22 cellular contexts compared by ENCODE assay signal in genomic region chr4:26574563-26574962, GRCh38. TPM values are rescaled to one million over a fixed set of nuclear protein-coding genes. Genes with fewer than 3 reads are reported as not detected.
DNase-seq lines count a peak whose midpoint lies in the region; ATAC-seq, FAIRE-seq and TF ChIP-seq lines count a peak whose summit lies in the region.
"Had no signal": no experiment of that assay in that cellular context is flagged by ENCODE, and none has a peak within 500 bp of the region (broad histone marks: within the 10 kb centered on the region; RNA-seq: fewer than 3 reads in every experiment).

No MANE protein-coding gene starts in this region.

- H3K4me3 Mint-ChIP-seq in activated CD4-positive, alpha-beta T cell treated with anti-CD3 and anti-CD28 coated beads, Interleukin-2, amount 10 ng/mL, durations not matched to agents 24 days and 14 days, result no peak overlapping the region
- H3K4me3 Mint-ChIP-seq in activated CD4-positive, alpha-beta T cell treated with anti-CD3 and anti-CD28 coated beads for 36 hours, result no peak overlapping the region

- no peaks in the 10 kb centered on the region for H3K27me3 ChIP-seq in H1 (replicated peaks in 1 of 4; ENCODE audit: control insufficient read depth in 3 of 4, extremely low read depth in 1 of 4, insufficient read depth in 3 of 4, low read length in 3 of 4)

- no peaks in the 10 kb centered on the region for H4K20me1 ChIP-seq in H1 (replicated peaks in 1 of 2; ENCODE audit: control insufficient read depth in 1 of 2, insufficient read depth in 2 of 2, low read length in 2 of 2)

- no peaks in the 10 kb centered on the region for H3K9me3 Mint-ChIP-seq in activated CD4-positive, alpha-beta T cell treated with anti-CD3 and anti-CD28 coated beads, Interleukin-2, amount 10 ng/mL, durations not matched to agents 24 days and 14 days
- no peaks in the 10 kb centered on the region for H3K9me3 Mint-ChIP-seq in activated CD4-positive, alpha-beta T cell treated with anti-CD3 and anti-CD28 coated beads for 36 hours (ENCODE audit: low read depth)

- no peak for TF ChIP-seq EP300 in H1 (IDR thresholded peaks at IDR 0.05; ENCODE audit: borderline replicate concordance in 1 of 2, low read depth in 2 of 2, low read length in 2 of 2)

- ATAC-seq in activated CD4-positive, alpha-beta T cell treated with anti-CD3 and anti-CD28 coated beads for 36 hours, result no peak
- ATAC-seq in GM21717 (IDR thresholded peaks at IDR 0.05; ENCODE audit: unreplicated experiment), result no peak

- intact Hi-C loops in activated CD4-positive, alpha-beta T cell treated with anti-CD3 and anti-CD28 coated beads, Interleukin-2, amount 10 ng/mL, durations not matched to agents 24 days and 14 days (cut with micrococcal nuclease), result no loop called here
- intact Hi-C loops in activated CD4-positive, alpha-beta T cell treated with anti-CD3 and anti-CD28 coated beads for 36 hours (cut with DNase I, micrococcal nuclease), result no loop called here

- peaks cover 0 to 4% (median 0%) of the 10 kb centered on the region in 4 experiments; a peak in 1 of 7 replicates for H3K4me1 ChIP-seq in H1 (replicated peaks in 1 of 4; ENCODE audit: control insufficient read depth in 3 of 4, insufficient read depth in 4 of 4, low read length in 3 of 4)

- H3K36me3 ChIP-seq in H1 (ENCODE audit: control insufficient read depth in 2 of 4, insufficient read depth in 4 of 4, low read length in 3 of 4), result no peaks in the 10 kb centered on the region

- H3K27ac ChIP-seq in H1 (ENCODE audit: low read depth, low read length), result no peak overlapping the region
- H3K27ac ChIP-seq: C4-2B had no signal

- H2BK120ac ChIP-seq in H1 (replicated peaks; ENCODE audit: low read depth, low read length), result no peak overlapping the region

- no peaks in the 10 kb centered on the region for H3K27me3 Mint-ChIP-seq in activated CD4-positive, alpha-beta T cell treated with anti-CD3 and anti-CD28 coated beads, Interleukin-2, amount 10 ng/mL, durations not matched to agents 24 days and 14 days
- H3K27me3 Mint-ChIP-seq in activated CD4-positive, alpha-beta T cell treated with anti-CD3 and anti-CD28 coated beads for 36 hours, result peaks cover 3% of the 10 kb centered on the region

- no peak overlapping the region for H3K23ac ChIP-seq in H1 (ENCODE audit: insufficient read length)

- H3K4me3 ChIP-seq in H1 (ENCODE audit: extremely low read depth in 1 of 4, insufficient read depth in 2 of 4, low read depth in 3 of 4, low read length in 4 of 4), result no peak overlapping the region

- TF ChIP-seq POLR2A in H1 (IDR thresholded peaks at IDR 0.05; ENCODE audit: control extremely low read depth in 1 of 2, low read depth in 2 of 2, low read length in 2 of 2), result no peak

- 83% methylated on average over 1 of the region's 1 CpG; no CpG with 5 or more reads in 1 of the 2 experiments for WGBS in H1 (ENCODE audit: extremely low coverage in 1 of 2, insufficient coverage in 1 of 2, insufficient read length in 1 of 2, insufficient replicate concordance in 2 of 2, low coverage in 1 of 2, low lambda C conversion rate in 2 of 2, missing lambda C conversion rate in 1 of 2), 2 experiments

- no peak overlapping the region for H2BK15ac ChIP-seq in H1 (ENCODE audit: low read length)

- H4K5ac ChIP-seq in H1 (ENCODE audit: insufficient read length, low read depth, low read length), result no peak overlapping the region

- no peak overlapping the region for H3K9ac ChIP-seq in H1 (replicated peaks in 1 of 4; ENCODE audit: extremely low read depth in 1 of 4, low read depth in 3 of 4, low read length in 3 of 4)

- no peak overlapping the region for H3K18ac ChIP-seq in H1 (ENCODE audit: extremely low read depth, low read length)

- H3K4me2 ChIP-seq in H1 (ENCODE audit: insufficient read depth in 1 of 2, low read depth in 2 of 2, low read length in 2 of 2), result no peak overlapping the region; a peak in 1 of 4 replicates

- H3K27ac Mint-ChIP-seq in activated CD4-positive, alpha-beta T cell treated with anti-CD3 and anti-CD28 coated beads, Interleukin-2, amount 10 ng/mL, durations not matched to agents 24 days and 14 days, result no peak overlapping the region
- H3K27ac Mint-ChIP-seq in activated CD4-positive, alpha-beta T cell treated with anti-CD3 and anti-CD28 coated beads for 36 hours, result no peak overlapping the region

- H4K91ac ChIP-seq in H1 (replicated peaks; ENCODE audit: insufficient read length, low read length), result no peak overlapping the region

- no peak for TF ChIP-seq CTCF in H1 (IDR thresholded peaks at IDR 0.05; ENCODE audit: control extremely low read depth in 1 of 3, insufficient read depth in 1 of 3, low read depth in 1 of 3, low read length in 3 of 3)

- no peaks in the 10 kb centered on the region for H3K36me3 Mint-ChIP-seq in activated CD4-positive, alpha-beta T cell treated with anti-CD3 and anti-CD28 coated beads, Interleukin-2, amount 10 ng/mL, durations not matched to agents 24 days and 14 days (ENCODE audit: low read depth)
- no peaks in the 10 kb centered on the region for H3K36me3 Mint-ChIP-seq in activated CD4-positive, alpha-beta T cell treated with anti-CD3 and anti-CD28 coated beads for 36 hours (ENCODE audit: low read depth)

- no peak overlapping the region for H3K4ac ChIP-seq in H1 (replicated peaks; ENCODE audit: insufficient read length, low read depth, low read length)

- CTCF ChIA-PET in activated CD4-positive, alpha-beta T cell treated with anti-CD3 and anti-CD28 coated beads for 36 hours (lab: Charles Lee), result interaction anchor here (1.3 kb wide), 1 partner anchor 14 kb away, joined by 6 read pairs; no protein-coding TSS in a partner anchor
- CTCF ChIA-PET in H1 (lab: Charles Lee; ENCODE audit: partially characterized antibody), result interaction anchor here (0.6 kb wide), 1 partner anchor 512 kb away, joined by 3 read pairs; no protein-coding TSS in a partner anchor

- peaks cover 5% of the 10 kb centered on the region for H3K4me1 Mint-ChIP-seq in activated CD4-positive, alpha-beta T cell treated with anti-CD3 and anti-CD28 coated beads, Interleukin-2, amount 10 ng/mL, durations not matched to agents 24 days and 14 days
- H3K4me1 Mint-ChIP-seq in activated CD4-positive, alpha-beta T cell treated with anti-CD3 and anti-CD28 coated beads for 36 hours, result no peaks in the 10 kb centered on the region

- no peaks in the 10 kb centered on the region for H3K79me1 ChIP-seq in H1 (ENCODE audit: low read depth, low read length)

- no peak overlapping the region for H3K14ac ChIP-seq in H1 (ENCODE audit: insufficient read length)

- no peak overlapping the region for H4K8ac ChIP-seq in H1 (ENCODE audit: extremely low read depth, insufficient read depth, low read length)

- peak overlapping the region; percentile 96 for H2AFZ ChIP-seq in H1 (ENCODE audit: low read length)

- no peaks in the 10 kb centered on the region; the same call in 1 of the 2 replicates for H3K23me2 ChIP-seq in H1 (ENCODE audit: low read depth, low read length)

- H2BK20ac ChIP-seq in H1 (ENCODE audit: low read length), result no peak overlapping the region

- peak; percentile 82 for FAIRE-seq in H1 (lab: Jason Lieb, UNC)
- FAIRE-seq: A204.1, G401.6, GM12892, GM19239 had no signal

- no peak overlapping the region for H2AK5ac ChIP-seq in H1 (ENCODE audit: low read depth, low read length)

- peak; percentile 36 for DNase-seq in activated CD4-positive, alpha-beta T cell treated with anti-CD3 and anti-CD28 coated beads, Interleukin-2, amount 10 ng/mL, durations not matched to agents 24 days and 14 days
- no peak for DNase-seq in activated CD4-positive, alpha-beta T cell treated with anti-CD3 and anti-CD28 coated beads for 36 hours
- peak; percentile 36 for DNase-seq in NCI-H1436 treated with DMSO at 0.1 percent for 48 hours (lab: John Stamatoyannopoulos, UW)
- no peak for DNase-seq in H1 (ENCODE audit: low read depth in 1 of 2, low spot score in 2 of 2)
- no peak for DNase-seq in NCI-H1417 treated with DMSO at 0.1 percent for 48 hours (lab: John Stamatoyannopoulos, UW)
- no peak for DNase-seq in activated CD4-positive, alpha-beta T cell treated with anti-CD3 and anti-CD28 coated beads, Interleukin-2, amount 50 U/mL, for 1 hour
- DNase-seq in HT-29 (ENCODE audit: low spot score), result no peak
- DNase-seq: COR-L47; DMS79 treated with DMSO at 0.1 percent for 48 hours; GOT3; NCI-H1092; NCI-H187; NCI-H526; NK-92 treated with Interleukin-12 subunit alpha and Interleukin-12 subunit beta, amount 100 ng/mL, for 24 hours; OCI-M1; RPMI8226 had no signal

- H2BK12ac ChIP-seq in H1 (ENCODE audit: low read depth, low read length), result 0 out of 2 replicates have a peak overlapping the region, but pooled peaks have one; percentile 62

- no peak overlapping the region for H3K56ac ChIP-seq in H1 (replicated peaks; ENCODE audit: insufficient read length, low read depth, low read length)

- TF ChIP-seq RAD21 in H1 (IDR thresholded peaks at IDR 0.05 in 1 of 2, conservative IDR thresholded peaks at IDR 0.05 in 1 of 2; ENCODE audit: low read depth in 2 of 2, low read length in 2 of 2), result no peak

- no peaks in the 10 kb centered on the region for H3K79me2 ChIP-seq in H1 (ENCODE audit: control insufficient read depth in 1 of 2, insufficient read depth in 2 of 2, low read length in 2 of 2)

- POLR2A ChIA-PET in activated CD4-positive, alpha-beta T cell treated with anti-CD3 and anti-CD28 coated beads for 36 hours (lab: Charles Lee), result no interaction called here
- POLR2A ChIA-PET in H1 (lab: Charles Lee; ENCODE audit: partially characterized antibody), result interaction anchor here (0.7 to 1.4 kb wide), 2 partner anchors 10 to 188 kb away, joined by 3 to 6 read pairs; partner anchors contain the start of gene TBC1D19

- H2BK5ac ChIP-seq in H1 (ENCODE audit: low read depth, low read length), result no peak overlapping the region

- H3K9me3 ChIP-seq in H1 (ENCODE audit: insufficient read depth in 2 of 2, low read depth in 1 of 2, low read length in 1 of 2), result no peaks in the 10 kb centered on the region

TF ChIP-seq in H1, 55 proteins besides CTCF, POLR2A, EP300 and RAD21 (continues in another document):
- TF ChIP-seq PHF8 (conservative IDR thresholded peaks at IDR 0.05; ENCODE audit: low read depth, low read length) (no peak), CEBPB (IDR thresholded peaks at IDR 0.05; ENCODE audit: low read depth, low read length) (no peak), RBBP5 (IDR thresholded peaks at IDR 0.05; ENCODE audit: borderline replicate concordance, low read depth, low read length) (no peak)

RNA-seq across cellular contexts. Expression of gene TBC1D19, which starts 9.3 kb away (rescaled TPM):
- 3.3 and 3.6 TPM in 2 replicates for total RNA-seq in activated CD4-positive, alpha-beta T cell treated with anti-CD3 and anti-CD28 coated beads, Interleukin-2, amount 10 ng/mL, durations not matched to agents 24 days and 14 days
- total RNA-seq in activated CD4-positive, alpha-beta T cell treated with anti-CD3 and anti-CD28 coated beads for 36 hours, result 1 to 10 TPM; 5.0 to 5.3 TPM
- 2.1 and 3.5 TPM in 2 replicates for total RNA-seq in H1 (2021; fragmentation: NEBNext Ultra II Directional; extraction: Animal tissue kit (Norgen Biotek cat#: 25700))
- 1.3 and 1.9 TPM in 2 replicates for polyA plus RNA-seq in H1 (2011; rRNA removed)
- polyA plus RNA-seq in H1 (2011; cell fraction: cytosol; rRNA removed), result 1.9 TPM
- polyA plus RNA-seq in H1 (2011; cell fraction: nucleus; rRNA removed), result 0.94 TPM
- 1.1 to 2.2 TPM (median 1.2 TPM) in 4 replicates for polyA plus RNA-seq in H1 (2012, experiment 1 of 2)
- 0.17 TPM for polyA plus RNA-seq in H1 (2012, experiment 2 of 2)
- polyA plus RNA-seq in H1 (2013, experiment 1 of 2), result 1.2 TPM
- polyA plus RNA-seq in H1 (2013, experiment 2 of 2), result 1.3 TPM
- polyA minus RNA-seq in H1 (2011; rRNA and poly(A)+ RNA removed), result 3.3 and 4.6 TPM in 2 replicates
- polyA minus RNA-seq in H1 (2011; cell fraction: cytosol; rRNA and poly(A)+ RNA removed), result 3.0 TPM
- 8.8 TPM for polyA minus RNA-seq in H1 (2011; cell fraction: nucleus; rRNA and poly(A)+ RNA removed)
- 2.0 and 5.4 TPM in 2 replicates for total RNA-seq in HT-29 (2014; rRNA removed; shearing (Covaris generic))

Comparison
In these comparisons a context has a peak if more than half of its experiments do, and no peak if none do; other contexts are left out.
1. DNase-seq: peak in activated CD4-positive, alpha-beta T cell treated with anti-CD3 and anti-CD28 coated beads, Interleukin-2, amount 10 ng/mL, durations not matched to agents 24 days and 14 days (single experiment) and NCI-H1436 treated with DMSO at 0.1 percent for 48 hours (single experiment); none in activated CD4-positive, alpha-beta T cell treated with anti-CD3 and anti-CD28 coated beads for 36 hours (single experiment), H1 (0 of 2), NCI-H1417 treated with DMSO at 0.1 percent for 48 hours (single experiment), activated CD4-positive, alpha-beta T cell treated with anti-CD3 and anti-CD28 coated beads, Interleukin-2, amount 50 U/mL, for 1 hour (single experiment) and HT-29 (single experiment).